In the genomic region with DNA sequence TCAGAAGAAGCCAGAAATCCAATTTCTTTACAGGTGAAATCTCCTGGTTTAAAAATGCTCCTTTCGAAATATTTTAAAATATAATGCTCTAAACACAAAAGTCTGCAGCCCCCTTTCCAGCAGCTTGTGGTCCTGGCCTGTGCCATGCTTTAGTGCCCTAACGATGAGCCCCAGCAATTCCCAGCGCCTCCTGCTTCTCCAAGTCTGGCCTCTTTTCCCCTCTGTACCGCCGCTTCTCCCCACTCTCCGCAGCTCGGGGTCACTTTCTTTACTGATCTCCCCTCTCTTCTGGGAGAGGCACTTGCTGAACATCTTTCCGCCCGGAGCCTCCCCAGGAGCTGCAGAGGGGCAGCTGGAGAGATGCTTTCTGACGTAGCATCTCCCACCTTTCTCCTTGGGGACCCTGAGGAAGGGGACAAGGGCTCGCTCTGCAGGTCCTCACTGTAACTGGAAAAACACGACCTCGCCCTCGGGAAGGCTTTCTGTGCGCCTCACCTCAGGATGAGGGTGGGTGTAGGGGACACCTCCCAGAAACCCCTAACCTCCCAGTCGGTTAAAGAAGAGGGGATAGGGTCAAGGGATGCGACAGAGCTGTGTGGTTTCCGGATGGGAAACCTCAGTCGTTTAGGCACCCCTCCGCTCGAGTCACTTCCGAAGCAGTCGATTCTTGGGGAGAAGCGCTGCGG, we compare ENCODE assay signal across 11 cellular contexts. TPM values are rescaled to one million over a fixed set of nuclear protein-coding genes. Genes with fewer than 3 reads are reported as not detected.
DNase-seq lines count a peak whose midpoint lies in the region; ATAC-seq, FAIRE-seq and TF ChIP-seq lines count a peak whose summit lies in the region.
"Had no signal": no experiment of that assay in that cellular context is flagged by ENCODE, and none has a peak within 500 bp of the region (broad histone marks: within the 10 kb centered on the region; RNA-seq: fewer than 3 reads in every experiment).

No MANE protein-coding gene starts in this region.

- H3K27ac ChIP-seq in AG04450 (ENCODE audit: low read depth, low read length) = no peak overlapping the region
- H3K27ac ChIP-seq in GM23338 (ENCODE audit: low read depth) = no peak overlapping the region
- H3K27ac ChIP-seq in astrocyte (ENCODE audit: low read depth, low read length) = no peak overlapping the region
- no peak overlapping the region for H3K27ac ChIP-seq in mesodermal cell (ENCODE audit: low read depth, low read length, severe bottlenecking)
- peak overlapping the region in 1 of 5 donors; percentile 32 for H3K27ac ChIP-seq in adrenal gland
- H3K27ac ChIP-seq in tibial artery = no peak overlapping the region
- no peak overlapping the region for H3K27ac ChIP-seq in CD4-positive, alpha-beta T cell (ENCODE audit: low read depth, low read length)
- H3K27ac ChIP-seq: prostate gland had no signal

- no peaks in the 10 kb centered on the region for H3K36me3 ChIP-seq in GM23338 (ENCODE audit: insufficient read depth)
- H3K36me3 ChIP-seq in astrocyte (ENCODE audit: insufficient read depth, low read length) = no peaks in the 10 kb centered on the region
- H3K36me3 ChIP-seq in mesodermal cell (ENCODE audit: control insufficient read depth, insufficient read depth, low read length) = no peaks in the 10 kb centered on the region
- H3K36me3 ChIP-seq in adrenal gland (replicated peaks in 1 of 2) = no peaks in the 10 kb centered on the region
- no peaks in the 10 kb centered on the region for H3K36me3 ChIP-seq in tibial artery
- H3K36me3 ChIP-seq: prostate gland had no signal

- no peak overlapping the region for H3K9ac ChIP-seq in astrocyte (ENCODE audit: low read length)

- 31 to 55% methylated on average over 6 to 14 of the region's 25 CpGs for WGBS in mesodermal cell (ENCODE audit: insufficient coverage in 2 of 2), 2 experiments
- 24 to 35% (median 26%) methylated on average over 15 to 25 of the region's 25 CpGs for WGBS in adrenal gland, 4 donors

- H3K9me2 ChIP-seq in GM23338 (ENCODE audit: insufficient read depth) = no peaks in the 10 kb centered on the region

- H2AFZ ChIP-seq in GM23338 = peak overlapping the region; percentile 99
- H2AFZ ChIP-seq in astrocyte (ENCODE audit: low read depth, low read length) = peak overlapping the region; percentile 58

- TF ChIP-seq POLR2A in adrenal gland (IDR thresholded peaks at IDR 0.05) = no peak

- H3K36me3 Mint-ChIP-seq in GM23338 (ENCODE audit: low read depth) (no peaks in the 10 kb centered on the region; the same call in 2 of the 3 replicates), astrocyte (ENCODE audit: low read depth, unreplicated experiment) (no peaks in the 10 kb centered on the region)
- no peaks in the 10 kb centered on the region for H3K36me3 Mint-ChIP-seq in CD4-positive, alpha-beta T cell (ENCODE audit: low read depth)

- peaks cover 51% of the 10 kb centered on the region for H3K27me3 Mint-ChIP-seq in GM23338 (ENCODE audit: insufficient read depth, low read depth, poor library complexity)
- H3K27me3 Mint-ChIP-seq in astrocyte (ENCODE audit: low read depth, unreplicated experiment) = peaks cover 38% of the 10 kb centered on the region
- H3K27me3 Mint-ChIP-seq in CD4-positive, alpha-beta T cell = peaks cover 75% of the 10 kb centered on the region

- H3K9me3 Mint-ChIP-seq in GM23338 (no peaks in the 10 kb centered on the region; the same call in 2 of the 3 replicates), astrocyte (ENCODE audit: unreplicated experiment) (peaks cover 5% of the 10 kb centered on the region)
- H3K9me3 Mint-ChIP-seq in CD4-positive, alpha-beta T cell = peaks cover 7% of the 10 kb centered on the region

- H3K27me3 ChIP-seq in AG04450 (ENCODE audit: control insufficient read depth, insufficient read depth, low read length) (peaks cover 24% of the 10 kb centered on the region), GM23338 (ENCODE audit: insufficient read depth) (peaks cover 64% of the 10 kb centered on the region), astrocyte (ENCODE audit: insufficient read depth, low read length) (peaks cover 47% of the 10 kb centered on the region), adrenal gland (peaks cover 25% of the 10 kb centered on the region), tibial artery (peaks cover 12 to 56% of the 10 kb centered on the region in 2 donors)
- peaks cover 70% of the 10 kb centered on the region for H3K27me3 ChIP-seq in CD4-positive, alpha-beta T cell (ENCODE audit: control insufficient read depth, insufficient read depth, low read length)

- no peak; the same call in 1 of the 3 replicates for ATAC-seq in GM23338
- no peak for ATAC-seq in CD4-positive, alpha-beta T cell (ENCODE audit: poor library complexity)

- peak overlapping the region; percentile 56 for H3K4me3 ChIP-seq in AG04450 (ENCODE audit: low read depth, low read length)
- peak overlapping the region; percentile 85 for H3K4me3 ChIP-seq in GM23338
- H3K4me3 ChIP-seq in astrocyte (ENCODE audit: insufficient read depth, low read depth, low read length) = peak overlapping the region; percentile 52
- H3K4me3 ChIP-seq in mesodermal cell (ENCODE audit: extremely low read depth, insufficient read depth, low read length, poor library complexity, severe bottlenecking) = peak overlapping the region; percentile 49
- peak overlapping the region in 1 of 4 donors; percentile 40 for H3K4me3 ChIP-seq in adrenal gland
- H3K4me3 ChIP-seq in tibial artery = peak overlapping the region in 1 of 2 donors; percentile 35

- FAIRE-seq in astrocyte (lab: Jason Lieb, UNC) = no peak
- FAIRE-seq: G401.6 had no signal

- H3K27ac Mint-ChIP-seq in GM23338 = no peak overlapping the region
- no peak overlapping the region for H3K27ac Mint-ChIP-seq in astrocyte (ENCODE audit: unreplicated experiment)
- H3K27ac Mint-ChIP-seq in CD4-positive, alpha-beta T cell = no peak overlapping the region

- POLR2A ChIA-PET in AG04450 (lab: Yijun Ruan, JAX) = no interaction called here
- POLR2A ChIA-PET in CD4-positive, alpha-beta T cell (lab: Charles Lee) = interaction anchor here (0.6 kb wide), 1 partner anchor 42 kb away, joined by 3 read pairs; no protein-coding TSS in a partner anchor

- H3K9me3 ChIP-seq in AG04450 (ENCODE audit: control insufficient read depth, insufficient read depth, low read length) (peaks cover 9% of the 10 kb centered on the region; the same call in 1 of the 2 replicates), astrocyte (ENCODE audit: insufficient read depth, low read depth, low read length) (no peaks in the 10 kb centered on the region), mesodermal cell (ENCODE audit: control insufficient read depth, low read length) (no peaks in the 10 kb centered on the region), adrenal gland (replicated peaks in 1 of 3) (no peaks in the 10 kb centered on the region), tibial artery (no peaks in the 10 kb centered on the region)
- no peaks in the 10 kb centered on the region for H3K9me3 ChIP-seq in CD4-positive, alpha-beta T cell (ENCODE audit: control insufficient read depth, low read length)
- H3K9me3 ChIP-seq: prostate gland had no signal

- H3K4me1 Mint-ChIP-seq in GM23338 = peaks cover 19% of the 10 kb centered on the region
- peaks cover 19% of the 10 kb centered on the region for H3K4me1 Mint-ChIP-seq in astrocyte (ENCODE audit: low read depth, unreplicated experiment)
- peaks cover 11% of the 10 kb centered on the region for H3K4me1 Mint-ChIP-seq in CD4-positive, alpha-beta T cell (ENCODE audit: low read depth)

- peaks cover 24% of the 10 kb centered on the region for H3K4me1 ChIP-seq in GM23338 (ENCODE audit: insufficient read depth)
- H3K4me1 ChIP-seq in astrocyte (ENCODE audit: insufficient read depth, low read length) = peaks cover 19% of the 10 kb centered on the region
- peaks cover 26% of the 10 kb centered on the region for H3K4me1 ChIP-seq in mesodermal cell (ENCODE audit: control insufficient read depth, insufficient read depth, low read length, poor library complexity, severe bottlenecking)
- H3K4me1 ChIP-seq in adrenal gland (replicated peaks in 1 of 2) = peaks cover 8 to 20% of the 10 kb centered on the region in 2 donors
- H3K4me1 ChIP-seq in tibial artery = peaks cover 0 to 31% (median 25%) of the 10 kb centered on the region in 4 donors
- H3K4me1 ChIP-seq: prostate gland had no signal

- peaks cover 27% of the 10 kb centered on the region for H3F3A ChIP-seq in GM23338 (replicated peaks; ENCODE audit: low read depth)

- intact Hi-C loops in adrenal gland (cut with DNase I) = no loop called here
- intact Hi-C loops in tibial artery (cut with DNase I; ENCODE audit: low total_unique reads) = no loop called here
- intact Hi-C loops in CD4-positive, alpha-beta T cell (cut with DNase I, micrococcal nuclease) = no loop called here

- H3K4me2 ChIP-seq in GM23338 (peak overlapping the region; percentile 99), astrocyte (ENCODE audit: low read length) (peak overlapping the region; percentile 87)

- CTCF ChIA-PET in AG04450 (lab: Charles Lee) = no interaction called here
- CTCF ChIA-PET in CD4-positive, alpha-beta T cell (lab: Charles Lee) = no interaction called here

- no peak for DNase-seq in AG04450 (ENCODE audit: low read depth, low spot score)
- DNase-seq in GM23338 (ENCODE audit: low spot score) = peak; percentile 30
- no peak for DNase-seq in astrocyte (ENCODE audit: low read depth)
- no peak for DNase-seq in NCI-H1930 (lab: John Stamatoyannopoulos, UW)
- DNase-seq in adrenal gland = no peak
- DNase-seq in tibial artery = no peak
- DNase-seq in CD4-positive, alpha-beta T cell = no peak
- DNase-seq: T-helper 9 cell had no signal

- H4K20me1 ChIP-seq in GM23338 (replicated peaks; ENCODE audit: insufficient read depth) (peaks cover 19% of the 10 kb centered on the region), astrocyte (ENCODE audit: insufficient read depth, low read length) (peaks cover 28% of the 10 kb centered on the region)

- H3K79me2 ChIP-seq in GM23338 (replicated peaks; ENCODE audit: insufficient read depth) (no peaks in the 10 kb centered on the region), astrocyte (ENCODE audit: insufficient read depth, low read length) (no peaks in the 10 kb centered on the region)

- H3K4me3 Mint-ChIP-seq in GM23338 (peak overlapping the region; percentile 62), astrocyte (ENCODE audit: unreplicated experiment) (peak overlapping the region; percentile 67)
- no peak overlapping the region for H3K4me3 Mint-ChIP-seq in CD4-positive, alpha-beta T cell

- TF ChIP-seq CTCF in AG04450 (IDR thresholded peaks at IDR 0.05; ENCODE audit: low read depth, low read length) = no peak
- TF ChIP-seq CTCF in GM23338 (conservative IDR thresholded peaks at IDR 0.05; ENCODE audit: low read depth in 2 of 2) = no peak
- TF ChIP-seq CTCF in astrocyte (IDR thresholded peaks at IDR 0.05; ENCODE audit: insufficient read depth, low read depth, low read length) = no peak
- no peak for TF ChIP-seq CTCF in adrenal gland (IDR thresholded peaks at IDR 0.05)
- TF ChIP-seq CTCF in tibial artery (IDR thresholded peaks at IDR 0.05) = no peak
- TF ChIP-seq CTCF in CD4-positive, alpha-beta T cell (IDR thresholded peaks at IDR 0.05) = no peak

RNA-seq across cellular contexts. Expression of a gene that starts 0.5 kb away (rescaled TPM):
- polyA plus RNA-seq in AG04450 (2011; rRNA removed) (5.2 and 6.6 TPM in 2 replicates), GM23338 (2016; fragmentation: Nextera tagmentation; extraction: Ambion mirVana) (9.0 and 10.0 TPM in 2 replicates), adrenal gland (10 to 100 TPM in 2 of 3 donors, 1 to 10 TPM in 1; 4.7 to 18.3 (median 14.8) TPM)
- polyA minus RNA-seq in AG04450 (2011; rRNA and poly(A)+ RNA removed) = 2.0 and 3.1 TPM in 2 replicates
- total RNA-seq in GM23338 (2014; rRNA removed; shearing (Covaris generic)) = 25.1 and 26.1 TPM in 2 replicates
- total RNA-seq in astrocyte (26.9 and 39.6 TPM in 2 replicates), adrenal gland (10 to 100 TPM in 2 of 8 donors, 1 to 10 TPM in 1, under 1 TPM in 4, not detected in 1; 0.18 to 11.1 (median 0.99) TPM)
- 12.6 TPM for polyA plus RNA-seq in mesodermal cell (2013, experiment 1 of 2)
- 12.6 TPM for polyA plus RNA-seq in mesodermal cell (2013, experiment 2 of 2)
- total RNA-seq in CD4-positive, alpha-beta T cell = not detected

RNA-seq across cellular contexts. Expression of a gene that starts 30.7 kb away (rescaled TPM):
- polyA plus RNA-seq in AG04450 (2011; rRNA removed) (0.15 and 0.20 TPM in 2 replicates), GM23338 (2016; fragmentation: Nextera tagmentation; extraction: Ambion mirVana) (0.21 TPM in 1 of 2 replicates, not detected in the other), adrenal gland (under 1 TPM in 1 of 3 donors, not detected in 2; 0.09 TPM)
- not detected in 2 replicates for polyA minus RNA-seq in AG04450 (2011; rRNA and poly(A)+ RNA removed)
- total RNA-seq in GM23338 (2014; rRNA removed; shearing (Covaris generic)) = not detected in 2 replicates
- total RNA-seq in astrocyte (not detected in 2 replicates), adrenal gland (not detected)
- not detected for polyA plus RNA-seq in mesodermal cell (2013, experiment 1 of 2)
- polyA plus RNA-seq in mesodermal cell (2013, experiment 2 of 2) = not detected
- not detected for total RNA-seq in CD4-positive, alpha-beta T cell
- total RNA-seq: prostate gland had no signal
